In the genomic region with DNA sequence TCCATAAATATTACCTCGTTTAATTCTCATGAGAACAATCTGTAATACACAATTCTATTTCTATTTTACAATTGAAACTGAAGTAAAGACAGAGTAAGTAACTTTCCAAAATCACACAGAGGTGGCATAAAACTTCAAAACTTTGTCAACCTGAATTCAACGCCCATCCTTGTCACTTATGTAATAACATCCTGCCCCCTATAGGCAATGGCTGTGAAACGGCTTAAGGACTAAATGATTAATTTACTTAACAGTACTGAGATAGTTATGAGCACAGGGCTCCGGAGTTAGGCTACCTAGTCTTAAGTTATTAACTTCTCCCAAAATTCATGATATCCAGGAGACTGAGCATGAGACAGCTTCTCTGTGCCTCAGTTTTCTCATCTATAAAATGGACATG, we compare ENCODE assay signal across 10 cellular contexts.
A peak's percentile ranks its signal among the peaks of the same experiment; 100 is the strongest.
DNase-seq lines count a peak whose midpoint lies in the region; ATAC-seq and TF ChIP-seq lines count a peak whose summit lies in the region.
"Had no signal": no experiment of that assay in that cellular context is flagged by ENCODE, and none has a peak within 500 bp of the region (broad histone marks: within the 10 kb centered on the region; RNA-seq: fewer than 3 reads in every experiment).

No MANE protein-coding gene starts in this region.

- H3K9me3 ChIP-seq in GM23248 (ENCODE audit: low read depth) (no peaks in the 10 kb centered on the region), mucosa of descending colon (no peaks in the 10 kb centered on the region)

- H3F3A ChIP-seq in GM23248 (ENCODE audit: insufficient read depth), result no peaks in the 10 kb centered on the region

- no peaks in the 10 kb centered on the region for H3K79me2 ChIP-seq in GM23248 (ENCODE audit: insufficient read depth)

- no peaks in the 10 kb centered on the region for H4K20me1 ChIP-seq in GM23248 (ENCODE audit: insufficient read depth)

- H3K4me2 ChIP-seq in GM23248 (ENCODE audit: unreplicated experiment), result no peak overlapping the region

- no peak overlapping the region for H3K9ac ChIP-seq in GM23248

- H3K4me1 ChIP-seq in GM23248 (ENCODE audit: insufficient read depth) (no peaks in the 10 kb centered on the region), mucosa of descending colon (ENCODE audit: low read depth) (no peaks in the 10 kb centered on the region)

- no peak for ATAC-seq in mucosa of descending colon
- ATAC-seq: activated CD8-positive, alpha-beta memory T cell treated with anti-CD3 and anti-CD28 coated beads, Interleukin-2, amount 10 ng/mL, durations not matched to agents 7 days and 5 days; naive thymus-derived CD4-positive, alpha-beta T cell had no signal

- DNase-seq in AG09319 (ENCODE audit: extremely low read depth, low read depth) (no peak), GM23248 (peak; percentile 53), OCI-M1 (lab: John Stamatoyannopoulos, UW) (peak; percentile 55), germinal center (ENCODE audit: low spot score) (peak; percentile 8), mucosa of descending colon (no peak), NCI-H2029 treated with DMSO at 0.1 percent for 48 hours (lab: John Stamatoyannopoulos, UW) (no peak), NCI-H1694 (lab: John Stamatoyannopoulos, UW) (no peak), C1 segment of cervical spinal cord (lab: John Stamatoyannopoulos, UW) (no peak)
- DNase-seq: activated CD8-positive, alpha-beta memory T cell treated with anti-CD3 and anti-CD28 coated beads, Interleukin-2, amount 10 ng/mL, durations not matched to agents 7 days and 5 days had no signal

- no peak overlapping the region for H3K4me3 ChIP-seq in GM23248
- H3K4me3 ChIP-seq in mucosa of descending colon, result no peak overlapping the region

- in situ Hi-C loops in GM23248 (cut with MboI), result no loop called here

- peak; percentile 11 for TF ChIP-seq CTCF in AG09319 (IDR thresholded peaks at IDR 0.05; ENCODE audit: low read depth, low read length)
- no peak for TF ChIP-seq CTCF in mucosa of descending colon (IDR thresholded peaks at IDR 0.05)

- H3K27ac ChIP-seq in GM23248, result no peak overlapping the region

- H3K9me2 ChIP-seq in GM23248 (ENCODE audit: insufficient read depth), result no peaks in the 10 kb centered on the region

- 28 to 30% methylated on average over 4 of the region's 4 CpGs for WGBS in GM23248 (ENCODE audit: low coverage in 1 of 2, low lambda C conversion rate in 2 of 2, missing lambda C conversion rate in 2 of 2), 2 experiments

- H3K27me3 ChIP-seq in GM23248 (replicated peaks; ENCODE audit: insufficient read depth), result peaks cover 45% of the 10 kb centered on the region

- no peak overlapping the region for H2AFZ ChIP-seq in GM23248

- intact Hi-C loops in mucosa of descending colon (cut with DNase I, micrococcal nuclease), result no loop called here

- H3K36me3 ChIP-seq in GM23248 (ENCODE audit: low read depth) (no peaks in the 10 kb centered on the region), mucosa of descending colon (ENCODE audit: low read depth) (no peaks in the 10 kb centered on the region)

Comparison
In these comparisons a context has a peak if more than half of its experiments do, and no peak if none do; other contexts are left out.
1. DNase-seq: peak in GM23248 (single experiment), OCI-M1 (single experiment) and germinal center (single experiment); none in AG09319 (single experiment), mucosa of descending colon (0 of 3), NCI-H2029 treated with DMSO at 0.1 percent for 48 hours (single experiment), NCI-H1694 (single experiment) and C1 segment of cervical spinal cord (0 of 14).